In the genomic region with DNA sequence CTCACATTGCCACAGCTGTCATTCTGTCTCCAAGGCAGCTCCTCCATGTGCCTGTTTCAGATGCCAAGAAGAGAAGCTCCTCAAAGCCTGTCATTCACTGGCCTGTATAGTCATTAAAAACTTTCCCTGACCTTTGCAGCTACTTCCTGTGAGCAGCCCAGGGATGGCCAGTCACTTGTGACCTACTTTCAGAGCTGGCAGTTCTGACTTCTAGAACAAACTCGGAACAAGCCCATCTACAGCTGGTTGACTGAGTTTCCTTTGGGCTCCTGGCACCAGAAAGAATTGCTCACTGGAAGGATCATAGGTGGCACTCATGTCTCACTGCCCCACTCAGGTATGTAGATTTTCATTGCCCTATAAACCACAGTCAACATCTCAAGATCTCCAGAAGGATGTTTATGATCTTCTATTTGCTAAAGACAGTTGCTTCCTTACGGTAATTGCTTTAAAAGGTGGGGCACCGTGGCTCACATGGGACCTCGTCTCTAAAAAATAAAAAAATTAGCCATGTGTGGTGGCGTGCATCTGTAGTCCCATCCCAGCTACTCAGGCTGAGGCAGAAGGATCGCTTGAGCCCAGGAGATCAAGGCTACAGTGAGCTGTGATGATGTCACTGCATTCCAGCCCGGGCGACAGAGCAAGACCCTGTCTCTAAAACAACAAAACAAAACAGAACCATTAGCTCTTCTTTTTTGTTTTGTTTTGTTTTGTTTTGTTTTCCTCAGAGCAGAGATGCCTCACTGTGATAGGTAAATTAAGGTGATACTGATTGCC, we compare ENCODE assay signal across 12 cellular contexts. TPM values are rescaled to one million over a fixed set of nuclear protein-coding genes. Genes with fewer than 3 reads are reported as not detected.
DNase-seq lines count a peak whose midpoint lies in the region; ATAC-seq, FAIRE-seq and TF ChIP-seq lines count a peak whose summit lies in the region.
"Had no signal": no experiment of that assay in that cellular context is flagged by ENCODE, and none has a peak within 500 bp of the region (broad histone marks: within the 10 kb centered on the region; RNA-seq: fewer than 3 reads in every experiment).

No MANE protein-coding gene starts in this region.

- H3K23me2 ChIP-seq in H9 (ENCODE audit: insufficient read length, low read depth, low read length, poor library complexity, severe bottlenecking): no peaks in the 10 kb centered on the region

- no peak for TF ChIP-seq CTCF in A549 (IDR thresholded peaks at IDR 0.05)
- TF ChIP-seq CTCF in H9 (conservative IDR thresholded peaks at IDR 0.05): no peak
- no peak for TF ChIP-seq CTCF in colonic mucosa (IDR thresholded peaks at IDR 0.05)
- no peak for TF ChIP-seq CTCF in sigmoid colon (IDR thresholded peaks at IDR 0.05)

- no peaks in the 10 kb centered on the region for H4K20me1 ChIP-seq in H9 (ENCODE audit: control insufficient read depth, insufficient read depth, insufficient read length)

- ATAC-seq in A549: peak; percentile 24 to 56; a peak in 3 of 6 replicates

- H3K4me1 ChIP-seq in A549: peaks cover 30% of the 10 kb centered on the region
- H3K4me1 ChIP-seq in H9 (ENCODE audit: insufficient read depth, low read length): peaks cover 3% of the 10 kb centered on the region; the same call in 1 of the 2 replicates
- peaks cover 6% of the 10 kb centered on the region for H3K4me1 ChIP-seq in colonic mucosa
- peaks cover 37% of the 10 kb centered on the region in 2 donors for H3K4me1 ChIP-seq in mucosa of rectum (ENCODE audit: control insufficient read depth in 2 of 2, insufficient read depth in 2 of 2, low read length in 2 of 2)
- H3K4me1 ChIP-seq in sigmoid colon: no peaks in the 10 kb centered on the region
- peaks cover 5% of the 10 kb centered on the region for H3K4me1 ChIP-seq in CD8-positive, alpha-beta memory T cell (ENCODE audit: insufficient read depth, low read length)

- H4K5ac ChIP-seq in H9 (ENCODE audit: insufficient read length, low read depth, low read length): no peak overlapping the region

- CTCF ChIA-PET in A549 (lab: Yijun Ruan, JAX): interaction anchor here (0.6 kb wide), 1 partner anchor 12 kb away, joined by 3 read pairs; no protein-coding TSS in a partner anchor
- CTCF ChIA-PET in CD8-positive, alpha-beta memory T cell (lab: Charles Lee): interaction anchor here (1.4 to 1.5 kb wide), 2 partner anchors 12 to 26 kb away, joined by 3 to 5 read pairs; no protein-coding TSS in a partner anchor

- H3K36me3 Mint-ChIP-seq in H9 (ENCODE audit: insufficient read depth in 1 of 3, low read depth in 3 of 3): no peaks in the 10 kb centered on the region
- peaks cover 0 to 5% (median 0%) of the 10 kb centered on the region in 3 donors for H3K36me3 Mint-ChIP-seq in CD8-positive, alpha-beta memory T cell

- no peak overlapping the region for H2BK5ac ChIP-seq in H9 (ENCODE audit: insufficient read length, low read length)

- no peak for FAIRE-seq in A549 (lab: Jason Lieb, UNC)
- no peak for FAIRE-seq in HTR-8/SVneo (lab: Jason Lieb, UNC)

- POLR2A ChIA-PET in A549 (lab: Yijun Ruan, JAX): no interaction called here
- POLR2A ChIA-PET in CD8-positive, alpha-beta memory T cell (lab: Charles Lee): interaction anchor here (0.7 kb wide), 1 partner anchor 271 kb away, joined by 4 read pairs; no protein-coding TSS in a partner anchor

- H2AK5ac ChIP-seq in H9 (ENCODE audit: insufficient read length, low read length): no peak overlapping the region

- H2BK20ac ChIP-seq in H9 (ENCODE audit: low read depth, low read length, poor library complexity, severe bottlenecking): no peak overlapping the region

- TF ChIP-seq POLR2A in A549 (IDR thresholded peaks at IDR 0.05; ENCODE audit: low read length): no peak
- no peak for TF ChIP-seq POLR2A in sigmoid colon (IDR thresholded peaks at IDR 0.05)

- no peak overlapping the region for H3K4ac ChIP-seq in H9 (ENCODE audit: low read depth, low read length)

- H4K91ac ChIP-seq in H9 (ENCODE audit: insufficient read length, low read depth, low read length): no peak overlapping the region

- no peak overlapping the region for H2BK15ac ChIP-seq in H9 (ENCODE audit: low read depth, low read length)

- 0 out of 7 replicates have a peak overlapping the region, but pooled peaks of 1 of the 3 experiments have one; percentile 28 for H3K27ac Mint-ChIP-seq in H9
- H3K27ac Mint-ChIP-seq in CD8-positive, alpha-beta memory T cell: no peak overlapping the region
- H3K27ac Mint-ChIP-seq: activated T-helper 2 cell treated with anti-CD3 and anti-CD28 coated beads, Interferon-gamma antibody, Interleukin-2, Interleukin-4, amounts not matched to agents 10 μg/mL and 5 μg/mL and 100 μg/mL, durations not matched to agents 14 hours and 24 hours and 36 hours had no signal

- H3K4me3 ChIP-seq in A549 (no peak overlapping the region), colonic mucosa (no peak overlapping the region), mucosa of rectum (ENCODE audit: low read length in 2 of 2) (peak overlapping the region in 1 of 2 donors; percentile 20), sigmoid colon (no peak overlapping the region)
- no peak overlapping the region for H3K4me3 ChIP-seq in CD8-positive, alpha-beta memory T cell (ENCODE audit: low read length)
- H3K4me3 ChIP-seq: SK-N-MC had no signal

- H3K4me2 ChIP-seq in A549 (no peak overlapping the region), H9 (ENCODE audit: insufficient read depth, insufficient read length, low read length) (no peak overlapping the region)

- H3K4me1 Mint-ChIP-seq in H9: peaks cover 10 to 11% of the 10 kb centered on the region in 2 experiments
- H3K4me1 Mint-ChIP-seq in CD8-positive, alpha-beta memory T cell: peaks cover 0 to 9% (median 8%) of the 10 kb centered on the region in 3 donors

- intact Hi-C loops in colonic mucosa (cut with DNase I) (no loop called here), sigmoid colon (cut with DNase I) (no loop called here)

- H4K8ac ChIP-seq in H9 (replicated peaks; ENCODE audit: insufficient read length, low read depth, low read length): no peak overlapping the region

- no peak overlapping the region for H3K56ac ChIP-seq in H9 (ENCODE audit: insufficient read length, low read depth, low read length)

- no peak overlapping the region for H3K14ac ChIP-seq in H9 (ENCODE audit: insufficient read depth, low read length)

- no peaks in the 10 kb centered on the region for H3K27me3 ChIP-seq in H9 (ENCODE audit: insufficient read depth, low read length)
- no peaks in the 10 kb centered on the region for H3K27me3 ChIP-seq in colonic mucosa
- no peaks in the 10 kb centered on the region for H3K27me3 ChIP-seq in mucosa of rectum (ENCODE audit: control insufficient read depth in 2 of 2, insufficient read depth in 2 of 2, low read length in 2 of 2)
- no peaks in the 10 kb centered on the region for H3K27me3 ChIP-seq in sigmoid colon
- no peaks in the 10 kb centered on the region for H3K27me3 ChIP-seq in CD8-positive, alpha-beta memory T cell (ENCODE audit: insufficient read depth, low read length, poor library complexity, severe bottlenecking)

- H3T11ph ChIP-seq in H9 (ENCODE audit: low read length): no peak overlapping the region

- no peaks in the 10 kb centered on the region for H3K36me3 ChIP-seq in colonic mucosa
- H3K36me3 ChIP-seq in mucosa of rectum (ENCODE audit: control insufficient read depth in 2 of 2, insufficient read depth in 2 of 2, low read length in 2 of 2): no peaks in the 10 kb centered on the region
- H3K36me3 ChIP-seq in sigmoid colon: no peaks in the 10 kb centered on the region
- H3K36me3 ChIP-seq in CD8-positive, alpha-beta memory T cell (ENCODE audit: insufficient read depth, low read length): no peaks in the 10 kb centered on the region

- no peak overlapping the region for H3K4me3 Mint-ChIP-seq in H9
- H3K4me3 Mint-ChIP-seq in CD8-positive, alpha-beta memory T cell: no peak overlapping the region

- TF ChIP-seq EP300 in A549 (IDR thresholded peaks at IDR 0.05) (no peak), sigmoid colon (IDR thresholded peaks at IDR 0.05) (no peak)

- no peaks in the 10 kb centered on the region for H3K9me3 Mint-ChIP-seq in H9
- no peaks in the 10 kb centered on the region for H3K9me3 Mint-ChIP-seq in CD8-positive, alpha-beta memory T cell
- H3K9me3 Mint-ChIP-seq: activated T-helper 2 cell treated with anti-CD3 and anti-CD28 coated beads, Interferon-gamma antibody, Interleukin-2, Interleukin-4, amounts not matched to agents 10 μg/mL and 5 μg/mL and 100 μg/mL, durations not matched to agents 14 hours and 24 hours and 36 hours had no signal

- H2BK120ac ChIP-seq in H9 (ENCODE audit: low read depth, low read length, poor library complexity, severe bottlenecking): no peak overlapping the region

- no peak overlapping the region for H3K9ac ChIP-seq in H9 (ENCODE audit: extremely low read depth, insufficient read length, low read length)
- H3K9ac ChIP-seq in colonic mucosa (ENCODE audit: low read depth in 2 of 2, low read length in 2 of 2): peak overlapping the region; percentile 3 to 26
- H3K9ac ChIP-seq in mucosa of rectum (ENCODE audit: low read depth in 1 of 2, low read length in 2 of 2): no peak overlapping the region

- DNase-seq in A549 (ENCODE audit: low read depth in 1 of 2, low spot score in 1 of 2): no peak
- DNase-seq in H9: peak; percentile 46
- DNase-seq in colonic mucosa: peak; percentile 60
- no peak for DNase-seq in sigmoid colon
- DNase-seq in CD8-positive, alpha-beta memory T cell: no peak
- DNase-seq in HuH-7 (ENCODE audit: low spot score): no peak
- DNase-seq in HTR-8/SVneo (ENCODE audit: insufficient read length, low spot score): no peak
- DNase-seq: AML-193, NCI-H146 had no signal

- H3K27ac ChIP-seq in A549: peak overlapping the region in 1 of 2 experiments; percentile 16; a peak in 1 of 6 replicates
- H3K27ac ChIP-seq in H9 (ENCODE audit: insufficient read length, low read depth, low read length): no peak overlapping the region
- peak overlapping the region; percentile 65 for H3K27ac ChIP-seq in colonic mucosa
- H3K27ac ChIP-seq in mucosa of rectum (ENCODE audit: low read depth in 2 of 2, low read length in 2 of 2): peak overlapping the region; percentile 61 to 66
- H3K27ac ChIP-seq in sigmoid colon: no peak overlapping the region
- H3K27ac ChIP-seq in CD8-positive, alpha-beta memory T cell (ENCODE audit: low read depth, low read length): no peak overlapping the region
- H3K27ac ChIP-seq: SK-N-MC had no signal

- H3K79me1 ChIP-seq in H9 (ENCODE audit: insufficient read depth, low read depth, low read length, poor library complexity, severe bottlenecking): no peaks in the 10 kb centered on the region

- no peak for TF ChIP-seq RAD21 in A549 (conservative IDR thresholded peaks at IDR 0.05 in 1 of 2, IDR thresholded peaks at IDR 0.05 in 1 of 2)

- H3K23ac ChIP-seq in H9 (ENCODE audit: insufficient read length, low read depth, low read length): no peak overlapping the region

- no peaks in the 10 kb centered on the region for H3K79me2 ChIP-seq in H9 (ENCODE audit: insufficient read depth, low read length)

- H3K9me3 ChIP-seq in A549: no peaks in the 10 kb centered on the region
- H3K9me3 ChIP-seq in H9 (ENCODE audit: control insufficient read depth, low read depth, low read length): no peaks in the 10 kb centered on the region
- no peaks in the 10 kb centered on the region for H3K9me3 ChIP-seq in colonic mucosa
- H3K9me3 ChIP-seq in mucosa of rectum (ENCODE audit: control insufficient read depth in 2 of 2, low read length in 2 of 2): no peaks in the 10 kb centered on the region
- no peaks in the 10 kb centered on the region for H3K9me3 ChIP-seq in sigmoid colon
- no peaks in the 10 kb centered on the region for H3K9me3 ChIP-seq in CD8-positive, alpha-beta memory T cell (ENCODE audit: low read length)

- WGBS in A549 (ENCODE audit: missing lambda C conversion rate): 79% methylated on average over 8 of the region's 8 CpGs
- no CpG with 5 or more reads among the region's 8 CpGs for WGBS in H9 (ENCODE audit: extremely low coverage, insufficient read length, low lambda C conversion rate)
- WGBS in sigmoid colon, 2 donors: 26 to 69% methylated on average over 8 of the region's 8 CpGs

- no peaks in the 10 kb centered on the region for H3K27me3 Mint-ChIP-seq in H9 (ENCODE audit: low read depth)
- no peaks in the 10 kb centered on the region for H3K27me3 Mint-ChIP-seq in CD8-positive, alpha-beta memory T cell

- no peak overlapping the region for H3K18ac ChIP-seq in H9 (ENCODE audit: insufficient read length, low read depth, low read length)

- H2BK12ac ChIP-seq in H9 (ENCODE audit: insufficient read length, low read depth, low read length): no peak overlapping the region

- H2AFZ ChIP-seq in H9 (ENCODE audit: low read length): no peak overlapping the region

RNA-seq across cellular contexts. Expression of gene ATP13A3, which starts 11.2 kb away (rescaled TPM):
- polyA plus RNA-seq in A549 (2011; rRNA removed) (84.5 and 102 TPM in 2 replicates), A549 (2017; fragmentation: RNase III; extraction: RNeasy Plus Mini Kit Qiagen cat#74134 plus additional on column Dnase treatment) (57.2 to 64.2 TPM (median 63.6 TPM) in 3 replicates), sigmoid colon (10 to 100 TPM; 10.9 to 20.6 (median 12.0) TPM)
- polyA plus RNA-seq in A549 (2012; cell fraction: cytosol; rRNA removed): 13.5 and 14.2 TPM in 2 replicates
- polyA plus RNA-seq in A549 (2012; cell fraction: nucleus; rRNA removed): 6.9 and 15.0 TPM in 2 replicates
- polyA minus RNA-seq in A549 (2011; rRNA and poly(A)+ RNA removed): 53.0 and 57.1 TPM in 2 replicates
- total RNA-seq in H9 (2021) (75.8 and 78.5 TPM in 2 replicates), colonic mucosa (10 to 100 TPM; 86.0 to 89.8 TPM), sigmoid colon (10 to 100 TPM; 50.4 to 82.7 (median 68.2) TPM)
- total RNA-seq in CD8-positive, alpha-beta memory T cell: 100 to 1,000 TPM; 144 to 165 TPM
- polyA plus RNA-seq in CD8-positive, alpha-beta memory T cell: 10.5 TPM

Comparison
In these comparisons a context has a peak if more than half of its experiments do, and no peak if none do; other contexts are left out.
1. DNase-seq: peak in H9 (single experiment) and colonic mucosa (single experiment); none in A549 (0 of 2), sigmoid colon (single experiment), CD8-positive, alpha-beta memory T cell (0 of 5), HuH-7 (single experiment) and HTR-8/SVneo (single experiment).
2. H3K27ac ChIP-seq: peak in colonic mucosa (single experiment) and mucosa of rectum (2 of 2); none in H9 (single experiment), sigmoid colon (0 of 4) and CD8-positive, alpha-beta memory T cell (single experiment).
3. H3K9ac ChIP-seq: peak in colonic mucosa (2 of 2); none in H9 (single experiment) and mucosa of rectum (0 of 2).